In the genomic region with DNA sequence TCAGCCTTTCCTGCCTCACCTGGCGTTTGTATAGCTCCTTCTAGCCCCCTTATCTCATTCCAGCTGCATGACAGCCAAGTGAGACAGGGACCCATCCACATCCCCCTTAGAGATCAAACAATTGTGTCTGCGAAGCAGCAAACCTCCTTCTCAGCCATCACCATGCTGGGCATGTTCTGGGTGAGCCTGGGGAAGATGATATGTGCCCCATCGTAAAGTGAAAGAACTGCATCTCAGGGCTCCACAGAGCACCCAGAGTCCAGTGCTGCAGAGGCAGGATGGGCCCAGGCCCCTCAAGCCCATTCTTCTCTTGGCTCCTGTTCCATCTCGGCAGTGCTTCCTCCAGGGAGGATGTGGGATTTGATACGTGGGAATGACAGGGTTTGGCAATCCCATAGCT, we compare ENCODE assay signal across 18 cellular contexts. TPM values are rescaled to one million over a fixed set of nuclear protein-coding genes. Genes with fewer than 3 reads are reported as not detected.
DNase-seq lines count a peak whose midpoint lies in the region; ATAC-seq, FAIRE-seq and TF ChIP-seq lines count a peak whose summit lies in the region.
"Had no signal": no experiment of that assay in that cellular context is flagged by ENCODE, and none has a peak within 500 bp of the region (broad histone marks: within the 10 kb centered on the region; RNA-seq: fewer than 3 reads in every experiment).

No MANE protein-coding gene starts in this region.

- no peak overlapping the region for H2AK5ac ChIP-seq in neuronal stem cell (ENCODE audit: low read depth, low read length)

- no peaks in the 10 kb centered on the region for H3K9me3 Mint-ChIP-seq in activated naive CD8-positive, alpha-beta T cell treated with anti-CD3 and anti-CD28 coated beads, Interleukin-2, amount 50 U/mL, for 24 hours

- FAIRE-seq in GM18507 (lab: Jason Lieb, UNC) = peak; percentile 38

- H2AFZ ChIP-seq in neuronal stem cell (ENCODE audit: low read length) = no peak overlapping the region

- H3K27me3 ChIP-seq in neuronal stem cell (ENCODE audit: control insufficient read depth in 3 of 3, insufficient read depth in 3 of 3, low read depth in 1 of 3, low read length in 3 of 3) (peaks cover 0 to 3% (median 0%) of the 10 kb centered on the region in 3 experiments), A673 (replicated peaks; ENCODE audit: insufficient read depth, low read depth, low read length, poor library complexity) (peaks cover 43% of the 10 kb centered on the region)
- H3K27me3 ChIP-seq: body of pancreas, upper lobe of left lung had no signal

- H3K9ac ChIP-seq in neuronal stem cell (ENCODE audit: low read depth, low read length, poor library complexity) = no peak overlapping the region

- CTCF ChIA-PET in A673 (lab: Charles Lee) = no interaction called here

- no peak overlapping the region for H3K14ac ChIP-seq in neuronal stem cell (ENCODE audit: low read length)

- no peak overlapping the region for H2BK15ac ChIP-seq in neuronal stem cell (ENCODE audit: low read length)

- H3K27me3 Mint-ChIP-seq in activated naive CD8-positive, alpha-beta T cell treated with anti-CD3 and anti-CD28 coated beads, Interleukin-2, amount 50 U/mL, for 24 hours = no peaks in the 10 kb centered on the region

- no peak overlapping the region for H3K4me3 Mint-ChIP-seq in activated naive CD8-positive, alpha-beta T cell treated with anti-CD3 and anti-CD28 coated beads, Interleukin-2, amount 50 U/mL, for 24 hours

- H3K4me3 ChIP-seq in neuronal stem cell (ENCODE audit: low read length in 2 of 2) = no peak overlapping the region
- no peak overlapping the region for H3K4me3 ChIP-seq in A673 (ENCODE audit: low read depth, low read length, poor library complexity, severe bottlenecking)
- H3K4me3 ChIP-seq: body of pancreas, upper lobe of left lung had no signal

- H3K27ac ChIP-seq in neuronal stem cell (replicated peaks; ENCODE audit: low read length) = no peak overlapping the region
- no peak overlapping the region for H3K27ac ChIP-seq in A673 (ENCODE audit: low read depth, low read length, poor library complexity, severe bottlenecking)
- H3K27ac ChIP-seq: body of pancreas, upper lobe of left lung had no signal

- H4K8ac ChIP-seq in neuronal stem cell (ENCODE audit: low read depth, low read length) = no peak overlapping the region

- H4K91ac ChIP-seq in neuronal stem cell (ENCODE audit: low read depth, low read length, poor library complexity) = no peak overlapping the region

- H2BK120ac ChIP-seq in neuronal stem cell (ENCODE audit: low read depth, low read length) = no peak overlapping the region

- peaks cover 32% of the 10 kb centered on the region for H3K36me3 Mint-ChIP-seq in activated naive CD8-positive, alpha-beta T cell treated with anti-CD3 and anti-CD28 coated beads, Interleukin-2, amount 50 U/mL, for 24 hours (ENCODE audit: low read depth)

- H2BK5ac ChIP-seq in neuronal stem cell (ENCODE audit: low read length) = no peak overlapping the region

- H3K4me1 ChIP-seq in neuronal stem cell (ENCODE audit: control insufficient read depth in 2 of 2, insufficient read depth in 1 of 2, low read depth in 1 of 2, low read length in 2 of 2) = no peaks in the 10 kb centered on the region
- no peaks in the 10 kb centered on the region for H3K4me1 ChIP-seq in A673 (ENCODE audit: insufficient read depth, low read length, poor library complexity, severe bottlenecking)
- H3K4me1 ChIP-seq: body of pancreas, upper lobe of left lung had no signal

- no peaks in the 10 kb centered on the region for H3K9me3 ChIP-seq in neuronal stem cell (replicated peaks in 1 of 2; ENCODE audit: control insufficient read depth in 2 of 2, insufficient read depth in 1 of 2, low read depth in 1 of 2, low read length in 2 of 2)
- H3K9me3 ChIP-seq in A673 (ENCODE audit: low read depth, low read length, poor library complexity, severe bottlenecking) = no peaks in the 10 kb centered on the region
- H3K9me3 ChIP-seq: body of pancreas, upper lobe of left lung had no signal

- no peaks in the 10 kb centered on the region for H3K36me3 ChIP-seq in neuronal stem cell (replicated peaks in 1 of 2; ENCODE audit: control insufficient read depth in 2 of 2, insufficient read depth in 2 of 2, low read length in 2 of 2)
- H3K36me3 ChIP-seq in A673 (ENCODE audit: insufficient read depth, low read length, poor library complexity, severe bottlenecking) = no peaks in the 10 kb centered on the region
- H3K36me3 ChIP-seq: upper lobe of left lung had no signal

- H3K4me1 Mint-ChIP-seq in activated naive CD8-positive, alpha-beta T cell treated with anti-CD3 and anti-CD28 coated beads, Interleukin-2, amount 50 U/mL, for 24 hours = peaks cover 98% of the 10 kb centered on the region

- ATAC-seq in activated naive CD8-positive, alpha-beta T cell treated with anti-CD3 and anti-CD28 coated beads, Interleukin-2, amount 50 U/mL, for 24 hours = no peak
- ATAC-seq: body of pancreas had no signal

- peak overlapping the region; percentile 11 for H3K18ac ChIP-seq in neuronal stem cell (ENCODE audit: low read length)

- DNase-seq in activated CD8-positive, alpha-beta memory T cell treated with anti-CD3 and anti-CD28 coated beads for 24 hours = peak; percentile 62
- no peak for DNase-seq in activated CD8-positive, alpha-beta memory T cell treated with anti-CD3 and anti-CD28 coated beads, Interleukin-2, amount 50 U/mL, for 48 hours
- no peak for DNase-seq in GM18507 (ENCODE audit: extremely low spot score, insufficient read length, low read depth)
- DNase-seq in activated naive CD8-positive, alpha-beta T cell treated with anti-CD3 and anti-CD28 coated beads, Interleukin-2, amount 50 U/mL, for 24 hours = no peak
- DNase-seq in neuronal stem cell (ENCODE audit: low spot score) = no peak
- no peak for DNase-seq in A673 (ENCODE audit: low spot score)
- DNase-seq in GDM1 (lab: John Stamatoyannopoulos, UW) = no peak
- no peak for DNase-seq in nucleus accumbens (lab: John Stamatoyannopoulos, UW)
- DNase-seq: body of pancreas; COR-L47; KG1; NCI-H1930; NCI-H446; occipital lobe; retina; RPMI8226; stimulated activated naive CD4-positive, alpha-beta T cell; upper lobe of left lung had no signal

- H2BK12ac ChIP-seq in neuronal stem cell (ENCODE audit: low read length) = no peak overlapping the region

- BruUV-seq in A673 (replicated peaks; lab: Mats Ljungman, UMichigan) = no TSS peak

- no peak overlapping the region for H3K23ac ChIP-seq in neuronal stem cell (ENCODE audit: low read depth, low read length, poor library complexity)

- H3K4ac ChIP-seq in neuronal stem cell (ENCODE audit: low read length) = no peak overlapping the region

- H3K27ac Mint-ChIP-seq in activated naive CD8-positive, alpha-beta T cell treated with anti-CD3 and anti-CD28 coated beads, Interleukin-2, amount 50 U/mL, for 24 hours = peak overlapping the region; percentile 29

- H3K79me1 ChIP-seq in neuronal stem cell (ENCODE audit: low read depth, low read length) = no peaks in the 10 kb centered on the region

- POLR2A ChIA-PET in A673 (lab: Charles Lee; ENCODE audit: low non-redundant PET) = no interaction called here

- no peak for TF ChIP-seq CTCF in A673 (conservative IDR thresholded peaks at IDR 0.05; ENCODE audit: low read depth, low read length)

- no peak overlapping the region for H3K4me2 ChIP-seq in neuronal stem cell (ENCODE audit: insufficient read depth, low read length, poor library complexity, severe bottlenecking)

- intact Hi-C loops in A673 (cut with micrococcal nuclease; ENCODE audit: unreplicated experiment) = no loop called here

- no CpG with 5 or more reads among the region's 5 CpGs for WGBS in neuronal stem cell (ENCODE audit: extremely low coverage in 2 of 2, insufficient read length in 2 of 2, insufficient replicate concordance in 1 of 2), 2 donors

RNA-seq across cellular contexts. Expression of a gene that starts 43.2 kb away (rescaled TPM):
- polyA plus RNA-seq in neuronal stem cell (2013, experiment 1 of 2) = 14.2 TPM
- polyA plus RNA-seq in neuronal stem cell (2013, experiment 2 of 2) = 14.9 TPM
- 38.8 and 41.3 TPM in 2 replicates for total RNA-seq in A673 (2021)
